Comparison of ENCODE assay signal across 8 cellular contexts in the genomic region with DNA sequence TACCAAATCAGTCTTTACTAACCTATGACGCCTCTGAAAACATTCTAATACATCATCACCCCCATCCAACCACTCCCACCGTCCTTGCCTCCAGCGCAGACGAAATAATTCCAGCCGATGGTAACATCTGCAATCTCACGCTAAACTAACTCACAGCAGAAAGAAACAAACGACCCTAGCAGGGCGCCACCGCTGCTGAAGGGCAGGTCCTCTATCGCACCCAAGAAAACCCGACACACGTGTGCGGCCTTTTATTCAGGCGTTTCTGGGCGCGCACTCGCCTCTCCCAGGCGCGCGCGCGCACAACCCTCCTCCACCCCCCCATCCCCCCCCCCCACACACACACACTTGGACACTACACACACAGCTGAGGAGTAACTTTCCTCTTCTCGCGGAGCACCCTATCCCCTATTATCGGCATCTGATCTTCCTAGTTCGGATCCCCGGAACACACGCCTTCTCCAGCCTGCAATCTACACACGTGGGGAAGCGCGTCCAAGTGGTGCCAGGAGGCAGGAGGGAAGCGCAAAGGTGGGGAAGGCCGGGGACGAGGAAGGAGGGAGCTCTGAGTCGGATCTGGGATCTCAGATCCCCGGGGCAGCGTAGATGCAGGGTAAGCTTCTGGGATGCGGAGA. TPM values are rescaled to one million over a fixed set of nuclear protein-coding genes. Genes with fewer than 3 reads are reported as not detected.
DNase-seq lines count a peak whose midpoint lies in the region; ATAC-seq, FAIRE-seq and TF ChIP-seq lines count a peak whose summit lies in the region.

No MANE protein-coding gene starts in this region.

- no peak for ATAC-seq in GM19455 (IDR thresholded peaks at IDR 0.05; ENCODE audit: unreplicated experiment)
- ATAC-seq in HG02973 (IDR thresholded peaks at IDR 0.05; ENCODE audit: unreplicated experiment), result no peak

- DNase-seq in ELR (ENCODE audit: low read depth) (peak; percentile 66), SKM-1 treated with dmso at 0.1 percent for 144 hours (lab: John Stamatoyannopoulos, UW; ENCODE audit: unreplicated experiment) (peak; percentile 21), bronchial epithelial cell (ENCODE audit: low read depth) (peak; percentile 38), keratinocyte (ENCODE audit: low read depth, low spot score) (no peak)
- peak; percentile 62 for DNase-seq in stimulated activated CD4-positive, alpha-beta T cell treated with anti-CD3 and anti-CD28 coated beads, Interleukin-15, amount 100 ng/mL, for 24 hours

- peak overlapping the region; percentile 32 for H3K27ac ChIP-seq in KOPT-K1 (ENCODE audit: low read depth, low read length, poor library complexity, severe bottlenecking)
- peak overlapping the region; percentile 73 for H3K27ac ChIP-seq in keratinocyte (ENCODE audit: control insufficient read depth, insufficient read depth, low read length)

- peak overlapping the region; percentile 89 for H3K4me2 ChIP-seq in keratinocyte (ENCODE audit: control insufficient read depth, extremely low read depth, insufficient read depth, low read depth, low read length)

- H3K27me3 ChIP-seq in bronchial epithelial cell (ENCODE audit: control insufficient read depth, insufficient read depth, low read length) (no peaks in the 10 kb centered on the region), keratinocyte (ENCODE audit: control insufficient read depth, extremely low read depth, insufficient read depth, low read length) (no peaks in the 10 kb centered on the region)

- peaks cover 39% of the 10 kb centered on the region for H3K79me2 ChIP-seq in keratinocyte (ENCODE audit: control insufficient read depth, insufficient read depth, low read length)

- peaks cover 29% of the 10 kb centered on the region for H3K4me1 ChIP-seq in keratinocyte (ENCODE audit: control insufficient read depth, extremely low read depth, insufficient read depth, low read length)

- H3K4me3 ChIP-seq in bronchial epithelial cell (ENCODE audit: low read depth, low read length) (peak overlapping the region; percentile 71), keratinocyte (ENCODE audit: control insufficient read depth in 2 of 3, extremely low read depth in 1 of 3, insufficient read depth in 2 of 3, low read depth in 1 of 3, low read length in 3 of 3) (peak overlapping the region; percentile 84 to 86 (median 86))

- dilution Hi-C loops in keratinocyte (cut with MboI; ENCODE audit: extremely low pct_ligation_motif_present, low sequenced_read_pairs), result no loop called here

- H3K9ac ChIP-seq in keratinocyte (ENCODE audit: control insufficient read depth, extremely low read depth, insufficient read depth, low read length), result peak overlapping the region; percentile 90

- H3K9me3 ChIP-seq in KOPT-K1 (ENCODE audit: insufficient read depth, low read length, poor library complexity, severe bottlenecking), result no peaks in the 10 kb centered on the region
- no peaks in the 10 kb centered on the region for H3K9me3 ChIP-seq in keratinocyte (ENCODE audit: control insufficient read depth, low read depth, low read length)

- H3K36me3 ChIP-seq in KOPT-K1 (ENCODE audit: insufficient read depth, low read length), result no peaks in the 10 kb centered on the region
- peaks cover 2% of the 10 kb centered on the region for H3K36me3 ChIP-seq in bronchial epithelial cell (ENCODE audit: control insufficient read depth, insufficient read depth, low read length)
- peaks cover 2 to 7% of the 10 kb centered on the region in 2 experiments for H3K36me3 ChIP-seq in keratinocyte (ENCODE audit: control insufficient read depth in 2 of 2, extremely low read depth in 1 of 2, insufficient read depth in 2 of 2, low read length in 2 of 2)

- FAIRE-seq in bronchial epithelial cell (lab: Jason Lieb, UNC), result no peak
- FAIRE-seq in keratinocyte (lab: Jason Lieb, UNC), result no peak

- H4K20me1 ChIP-seq in keratinocyte (ENCODE audit: control insufficient read depth, extremely low read depth, insufficient read depth, low read length), result no peaks in the 10 kb centered on the region

- TF ChIP-seq CTCF in bronchial epithelial cell (IDR thresholded peaks at IDR 0.05; ENCODE audit: insufficient read depth, low read length, severe bottlenecking) (no peak), keratinocyte (optimal IDR thresholded peaks at IDR 0.05 in 1 of 3, IDR thresholded peaks at IDR 0.05 in 1 of 3, conservative IDR thresholded peaks at IDR 0.05 in 1 of 3; ENCODE audit: extremely low read depth in 1 of 3, insufficient read depth in 2 of 3, low read length in 3 of 3) (no peak)

- H3K9me1 ChIP-seq in keratinocyte (ENCODE audit: control insufficient read depth, extremely low read depth, insufficient read depth, low read length), result no peaks in the 10 kb centered on the region

- H2AFZ ChIP-seq in keratinocyte (ENCODE audit: control insufficient read depth, low read length), result peak overlapping the region; percentile 82

RNA-seq across cellular contexts. Expression of gene GFOD1, which starts 1.4 kb away (rescaled TPM):
- total RNA-seq in bronchial epithelial cell, result 16.3 and 20.6 TPM in 2 replicates
- polyA plus RNA-seq in keratinocyte, result 7.2 to 8.9 TPM (median 7.4 TPM) in 3 replicates
- polyA plus RNA-seq in keratinocyte (2011; ENCODE audit: low read depth), result 3.1 TPM
- polyA plus RNA-seq in keratinocyte (2011; cell fraction: cytosol; rRNA removed), result 5.1 and 6.3 TPM in 2 replicates
- polyA plus RNA-seq in keratinocyte (2011; cell fraction: nucleus; rRNA removed), result 16.2 and 16.8 TPM in 2 replicates
- polyA plus RNA-seq in keratinocyte (2012; ENCODE audit: low replicate concordance), result 5.5 and 7.4 TPM in 2 replicates
- polyA minus RNA-seq in keratinocyte, result 13.6 to 16.3 TPM (median 15.7 TPM) in 3 replicates
- polyA minus RNA-seq in keratinocyte (2011; cell fraction: cytosol; rRNA and poly(A)+ RNA removed), result 11.1 TPM
- 18.8 and 27.3 TPM in 2 replicates for polyA minus RNA-seq in keratinocyte (2011; cell fraction: nucleus; rRNA and poly(A)+ RNA removed)
